In the genomic region with DNA sequence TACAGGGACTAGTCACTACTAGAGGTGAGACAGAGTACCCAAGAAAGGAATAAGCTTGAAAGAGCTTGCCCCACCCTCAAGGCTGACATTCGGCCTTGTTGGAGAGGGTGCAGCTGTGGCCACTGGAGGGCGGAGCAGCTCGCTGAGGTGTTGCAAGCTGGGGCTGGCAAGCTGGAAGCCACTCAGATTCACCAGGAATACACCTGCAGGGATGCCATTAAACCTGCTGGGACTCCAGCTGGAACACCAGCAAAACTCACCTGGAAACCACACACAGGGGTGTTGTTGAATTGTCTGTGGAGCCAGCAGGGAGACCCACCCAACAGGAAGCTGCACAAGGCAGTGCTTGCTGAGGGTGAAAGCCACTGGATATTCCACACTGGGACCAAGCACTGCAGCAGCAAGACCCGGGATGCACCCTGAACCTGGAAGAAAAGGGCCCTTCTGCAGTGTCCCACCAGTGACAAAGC, we compare ENCODE assay signal across 9 cellular contexts. TPM values are rescaled to one million over a fixed set of nuclear protein-coding genes. Genes with fewer than 3 reads are reported as not detected.
DNase-seq lines count a peak whose midpoint lies in the region; ATAC-seq and TF ChIP-seq lines count a peak whose summit lies in the region.
"Had no signal": no experiment of that assay in that cellular context is flagged by ENCODE, and none has a peak within 500 bp of the region (broad histone marks: within the 10 kb centered on the region; RNA-seq: fewer than 3 reads in every experiment).

No MANE protein-coding gene starts in this region.

- no peak overlapping the region for H3K4me3 ChIP-seq in choroid plexus epithelial cell (ENCODE audit: low read depth, low read length)

- DNase-seq in D341Med (ENCODE audit: low spot score) (peak; percentile 70), NCI-H69 (lab: John Stamatoyannopoulos, UW) (peak; percentile 74), choroid plexus epithelial cell (ENCODE audit: low read depth) (peak; percentile 52), renal cortical epithelial cell (ENCODE audit: low read depth) (peak; percentile 40), germinal center (ENCODE audit: low spot score) (no peak), medulla oblongata (ENCODE audit: extremely low spot score) (no peak)
- DNase-seq: activated B cell treated with CpG ODN at 0.5 μM for 24 hours had no signal

- TF ChIP-seq CTCF in choroid plexus epithelial cell (conservative IDR thresholded peaks at IDR 0.05; ENCODE audit: low read depth, low read length): peak; percentile 63

- ATAC-seq in GM18907 (IDR thresholded peaks at IDR 0.05; ENCODE audit: unreplicated experiment) (peak; percentile 66), HG03175 (IDR thresholded peaks at IDR 0.05; ENCODE audit: unreplicated experiment) (peak; percentile 64)

RNA-seq across cellular contexts. Expression of a gene that starts 26.1 kb away (rescaled TPM):
- total RNA-seq in renal cortical epithelial cell: 19.5 and 21.9 TPM in 2 replicates

RNA-seq across cellular contexts. Expression of a gene that starts 42.2 kb away (rescaled TPM):
- 4.2 and 5.0 TPM in 2 replicates for total RNA-seq in renal cortical epithelial cell

Comparison
In these comparisons a context has a peak if more than half of its experiments do, and no peak if none do; other contexts are left out.
1. DNase-seq: peak in D341Med (single experiment), NCI-H69 (single experiment), choroid plexus epithelial cell (single experiment) and renal cortical epithelial cell (single experiment); none in germinal center (single experiment) and medulla oblongata (single experiment).